In the genomic region with DNA sequence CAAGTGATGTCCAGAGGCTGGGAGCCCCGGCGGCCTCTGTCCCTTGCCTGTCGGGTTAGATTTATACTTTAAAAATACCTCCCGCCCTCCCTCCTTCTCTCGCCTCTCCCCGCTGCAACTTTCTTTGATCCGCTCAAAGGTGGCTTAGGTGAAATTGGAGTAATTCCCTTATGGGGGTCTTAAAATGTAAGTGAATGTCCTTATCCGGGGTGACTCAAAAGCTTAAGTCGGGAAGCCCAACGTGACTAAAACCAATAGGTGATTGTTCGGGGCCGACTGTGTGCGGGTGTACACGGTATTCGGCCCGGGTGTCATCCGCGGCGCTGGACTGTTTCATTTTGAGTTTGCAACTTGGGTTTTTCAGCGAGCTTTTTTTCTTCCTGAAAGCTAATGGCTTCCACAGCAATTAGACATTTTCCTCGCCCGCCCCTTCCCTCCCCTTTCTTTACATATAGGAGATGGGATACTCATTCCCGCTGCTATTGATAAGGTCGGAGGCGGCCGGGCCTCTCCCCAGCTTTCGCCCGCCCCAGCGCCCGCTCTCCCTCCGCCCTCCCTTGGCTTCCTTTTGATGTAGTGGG, we compare ENCODE assay signal across 8 cellular contexts. TPM values are rescaled to one million over a fixed set of nuclear protein-coding genes. Genes with fewer than 3 reads are reported as not detected.
DNase-seq lines count a peak whose midpoint lies in the region; ATAC-seq, FAIRE-seq and TF ChIP-seq lines count a peak whose summit lies in the region.

No MANE protein-coding gene starts in this region.

- H3K36me3 Mint-ChIP-seq in endodermal cell (ENCODE audit: low read depth): peaks cover 8% of the 10 kb centered on the region

- H3K9me3 ChIP-seq in HEK293 (ENCODE audit: control insufficient read depth, insufficient read depth, low read depth, low read length): no peaks in the 10 kb centered on the region
- no peaks in the 10 kb centered on the region for H3K9me3 ChIP-seq in SJCRH30 (replicated peaks)
- H3K9me3 ChIP-seq in endodermal cell (ENCODE audit: control insufficient read depth, low read length): no peaks in the 10 kb centered on the region
- H3K9me3 ChIP-seq in ovary: no peaks in the 10 kb centered on the region

- TF ChIP-seq EP300 in ovary (IDR thresholded peaks at IDR 0.05): no peak

- H3K27ac Mint-ChIP-seq in endodermal cell: peak overlapping the region; percentile 95

- H3K4me1 ChIP-seq in HEK293 (ENCODE audit: control insufficient read depth, insufficient read depth, low read length): peaks cover 24% of the 10 kb centered on the region
- peaks cover 6% of the 10 kb centered on the region for H3K4me1 ChIP-seq in SJCRH30
- H3K4me1 ChIP-seq in endodermal cell (ENCODE audit: control insufficient read depth, insufficient read depth, low read length): peaks cover 4% of the 10 kb centered on the region
- H3K4me1 ChIP-seq in ovary (ENCODE audit: insufficient read depth): peaks cover 16% of the 10 kb centered on the region

- POLR2A ChIA-PET in HEK293 (lab: Yijun Ruan, JAX): interaction anchor here (0.9 kb wide), 1 partner anchor 12 kb away, joined by 3 read pairs; no protein-coding TSS in a partner anchor

- no peak for DNase-seq in GM12891 (ENCODE audit: insufficient read length, low spot score)
- no peak for DNase-seq in SJCRH30
- DNase-seq in endodermal cell: peak; percentile 90
- DNase-seq in ovary: no peak
- DNase-seq in SIG-M5 (lab: John Stamatoyannopoulos, UW): no peak
- no peak for DNase-seq in kidney tubule cell (ENCODE audit: low spot score)

- no peak for TF ChIP-seq CTCF in HEK293 (tag by site-specific recombination; IDR thresholded peaks at IDR 0.05)
- TF ChIP-seq CTCF in endodermal cell (conservative IDR thresholded peaks at IDR 0.05): no peak
- no peak for TF ChIP-seq CTCF in ovary (IDR thresholded peaks at IDR 0.05)

- H3K27me3 ChIP-seq in SJCRH30: no peaks in the 10 kb centered on the region
- H3K27me3 ChIP-seq in endodermal cell (ENCODE audit: control insufficient read depth, insufficient read depth, low read length, poor library complexity, severe bottlenecking): peaks cover 70% of the 10 kb centered on the region
- H3K27me3 ChIP-seq in ovary: no peaks in the 10 kb centered on the region

- H3K4me3 ChIP-seq in HEK293 (ENCODE audit: low read depth, low read length) (peak overlapping the region; percentile 21), SJCRH30 (peak overlapping the region; percentile 93), endodermal cell (ENCODE audit: low read length) (peak overlapping the region; percentile 73), ovary (peak overlapping the region; percentile 43)

- peak overlapping the region; percentile 48 for H3K9ac ChIP-seq in endodermal cell (ENCODE audit: extremely low read depth, low read length, poor library complexity, severe bottlenecking)

- no peak for ATAC-seq in GM18870 (IDR thresholded peaks at IDR 0.05; ENCODE audit: unreplicated experiment)

- peak overlapping the region; percentile 94 for H3K4me3 Mint-ChIP-seq in endodermal cell

- 0 to 1% methylated on average over 12 to 28 of the region's 31 CpGs for WGBS in endodermal cell (ENCODE audit: insufficient coverage in 1 of 2, insufficient read length in 1 of 2), 2 experiments
- WGBS in ovary, 3 donors: 1 to 3% (median 1%) methylated on average over 31 of the region's 31 CpGs

- peak; percentile 78 for FAIRE-seq in GM12891 (lab: Jason Lieb, UNC)

- H3K27ac ChIP-seq in HEK293 (ENCODE audit: extremely low read depth, low read depth, low read length): peak overlapping the region; percentile 43; the same call in 1 of the 2 replicates
- peak overlapping the region; percentile 79 for H3K27ac ChIP-seq in SJCRH30
- no peak overlapping the region for H3K27ac ChIP-seq in endodermal cell (ENCODE audit: low read depth, low read length)
- no peak overlapping the region for H3K27ac ChIP-seq in ovary

- TF ChIP-seq POLR2A in GM12891 (IDR thresholded peaks at IDR 0.05; ENCODE audit: low read depth, low read length): peak; percentile 59; the same call in 1 of the 2 replicates
- TF ChIP-seq POLR2A in ovary (IDR thresholded peaks at IDR 0.05): no peak

- H3K9me3 Mint-ChIP-seq in endodermal cell: no peaks in the 10 kb centered on the region

- H3K4me1 Mint-ChIP-seq in endodermal cell: peaks cover 25% of the 10 kb centered on the region

- CTCF ChIA-PET in HEK293 (lab: Yijun Ruan, JAX): interaction anchor here (1.0 kb wide), 1 partner anchor 386 kb away, joined by 6 read pairs; no protein-coding TSS in a partner anchor

- intact Hi-C loops in ovary (cut with DNase I): loop anchor here (5.0 to 10.0 kb wide), 4 partner anchors 237 to 967 kb away; no protein-coding TSS in a partner anchor

- H3K27me3 Mint-ChIP-seq in endodermal cell (ENCODE audit: insufficient read depth): peaks cover 69% of the 10 kb centered on the region

- H3K36me3 ChIP-seq in HEK293 (ENCODE audit: control insufficient read depth in 2 of 2, insufficient read depth in 1 of 2, low read length in 2 of 2): peaks cover 0 to 7% of the 10 kb centered on the region in 2 experiments; a peak in 1 of 3 replicates
- peaks cover 26% of the 10 kb centered on the region for H3K36me3 ChIP-seq in SJCRH30
- H3K36me3 ChIP-seq in endodermal cell (ENCODE audit: control insufficient read depth, insufficient read depth, low read length): no peaks in the 10 kb centered on the region
- no peaks in the 10 kb centered on the region for H3K36me3 ChIP-seq in ovary

TF ChIP-seq in GM12891, 5 proteins besides CTCF, POLR2A, EP300 and RAD21:
- TF ChIP-seq TAF1 (IDR thresholded peaks at IDR 0.05; ENCODE audit: low read depth, low read length): peak; percentile 41; the same call in 1 of the 2 replicates
- no peak for TF ChIP-seq SPI1 (IDR thresholded peaks at IDR 0.05; ENCODE audit: low read depth, low read length)
TF ChIP-seq in GM12891: peak in this region for 1.

TF ChIP-seq in HEK293, 187 proteins besides CTCF, POLR2A, EP300 and RAD21 (continues in another document):
- TF ChIP-seq AEBP2 (tag by site-specific recombination; IDR thresholded peaks at IDR 0.05; ENCODE audit: borderline replicate concordance) (no peak), GLIS2 (tag by site-specific recombination; IDR thresholded peaks at IDR 0.05) (no peak), TCF7L2 (IDR thresholded peaks at IDR 0.05; ENCODE audit: borderline replicate concordance, low read depth, low read length) (peak; percentile 55; the same call in 1 of the 2 replicates), ZNF843 (tag by site-specific recombination; IDR thresholded peaks at IDR 0.05) (no peak), KLF9 (tag by site-specific recombination; IDR thresholded peaks at IDR 0.05; ENCODE audit: low read depth) (no peak), ZNF184 (tag by site-specific recombination; IDR thresholded peaks at IDR 0.05) (no peak), ZXDB (tag by site-specific recombination; IDR thresholded peaks at IDR 0.05) (no peak), ZNF335 (tag by site-specific recombination; conservative IDR thresholded peaks at IDR 0.05) (peak; percentile 25; the same call in 1 of the 2 replicates), ZNF677 (tag by site-specific recombination; IDR thresholded peaks at IDR 0.05) (no peak)
- TF ChIP-seq, protein P1, sequence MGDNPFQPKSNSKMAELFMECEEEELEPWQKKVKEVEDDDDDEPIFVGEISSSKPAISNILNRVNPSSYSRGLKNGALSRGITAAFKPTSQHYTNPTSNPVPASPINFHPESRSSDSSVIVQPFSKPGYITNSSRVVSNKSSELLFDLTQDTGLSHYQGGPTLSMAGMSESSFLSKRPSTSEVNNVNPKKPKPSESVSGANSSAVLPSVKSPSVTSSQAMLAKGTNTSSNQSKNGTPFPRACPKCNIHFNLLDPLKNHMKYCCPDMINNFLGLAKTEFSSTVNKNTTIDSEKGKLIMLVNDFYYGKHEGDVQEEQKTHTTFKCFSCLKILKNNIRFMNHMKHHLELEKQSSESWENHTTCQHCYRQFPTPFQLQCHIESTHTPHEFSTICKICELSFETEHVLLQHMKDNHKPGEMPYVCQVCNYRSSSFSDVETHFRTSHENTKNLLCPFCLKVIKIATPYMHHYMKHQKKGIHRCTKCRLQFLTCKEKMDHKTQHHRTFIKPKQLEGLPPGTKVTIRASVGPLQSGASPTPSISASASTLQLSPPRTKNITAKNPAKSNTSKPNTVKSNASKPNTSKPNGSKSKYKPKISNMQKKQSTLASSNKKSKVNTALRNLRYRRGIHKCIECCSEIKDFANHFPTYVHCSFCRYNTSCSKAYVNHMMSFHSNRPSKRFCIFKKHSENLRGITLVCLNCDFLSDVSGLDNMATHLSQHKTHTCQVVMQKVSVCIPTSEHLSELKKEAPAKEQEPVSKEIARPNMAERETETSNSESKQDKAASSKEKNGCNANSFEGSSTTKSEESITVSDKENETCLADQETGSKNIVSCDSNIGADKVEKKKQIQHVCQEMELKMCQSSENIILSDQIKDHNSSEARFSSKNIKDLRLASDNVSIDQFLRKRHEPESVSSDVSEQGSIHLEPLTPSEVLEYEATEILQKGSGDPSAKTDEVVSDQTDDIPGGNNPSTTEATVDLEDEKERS (tag by site-specific recombination; IDR thresholded peaks at IDR 0.05): no peak

RNA-seq across cellular contexts. Expression of gene CCND2, which starts 2.0 kb away (rescaled TPM):
- polyA plus RNA-seq in GM12891 (2012; ENCODE audit: low read depth, missing spikeins): 64.3 TPM
- 968 and 987 TPM in 2 replicates for total RNA-seq in SJCRH30 (2014; rRNA removed; shearing (Covaris generic))
- 100 to 1,000 TPM; 286 to 362 TPM for total RNA-seq in endodermal cell
- 86.6 TPM for polyA plus RNA-seq in endodermal cell (2013, experiment 1 of 2)
- 81.3 TPM for polyA plus RNA-seq in endodermal cell (2013, experiment 2 of 2)
- 100 to 1,000 TPM in 1 of 7 donors, 10 to 100 TPM in 6; 24.1 to 105 (median 70.7) TPM for total RNA-seq in ovary
- polyA plus RNA-seq in ovary: 10 to 100 TPM in 1 of 2 donors, 1 to 10 TPM in 1; 4.0 to 16.3 TPM

RNA-seq across cellular contexts. Expression of gene TIGAR, which starts 49.5 kb away (rescaled TPM):
- polyA plus RNA-seq in GM12891 (2012; ENCODE audit: low read depth, missing spikeins): 15.4 TPM
- total RNA-seq in SJCRH30 (2014; rRNA removed; shearing (Covaris generic)): 18.7 and 21.2 TPM in 2 replicates
- total RNA-seq in endodermal cell: 10 to 100 TPM; 19.2 to 41.3 TPM
- polyA plus RNA-seq in endodermal cell (2013, experiment 1 of 2): 7.7 TPM
- polyA plus RNA-seq in endodermal cell (2013, experiment 2 of 2): 8.9 TPM
- total RNA-seq in ovary: 10 to 100 TPM in 1 of 7 donors, 1 to 10 TPM in 5, under 1 TPM in 1; 0.36 to 10.3 (median 4.1) TPM
- polyA plus RNA-seq in ovary: 1 to 10 TPM; 1.0 to 8.1 TPM

Comparison
In these comparisons a context has a peak if more than half of its experiments do, and no peak if none do; other contexts are left out.
1. H3K27ac ChIP-seq: peak in HEK293 (single experiment) and SJCRH30 (single experiment); none in endodermal cell (single experiment) and ovary (0 of 2).
2. H3K4me3 ChIP-seq: peak in every context shown above with its lines; median percentile 93 in SJCRH30; 73 in endodermal cell; 43 in ovary; 21 in HEK293.